Comparison of ENCODE assay signal across 1 cellular context in the genomic region with DNA sequence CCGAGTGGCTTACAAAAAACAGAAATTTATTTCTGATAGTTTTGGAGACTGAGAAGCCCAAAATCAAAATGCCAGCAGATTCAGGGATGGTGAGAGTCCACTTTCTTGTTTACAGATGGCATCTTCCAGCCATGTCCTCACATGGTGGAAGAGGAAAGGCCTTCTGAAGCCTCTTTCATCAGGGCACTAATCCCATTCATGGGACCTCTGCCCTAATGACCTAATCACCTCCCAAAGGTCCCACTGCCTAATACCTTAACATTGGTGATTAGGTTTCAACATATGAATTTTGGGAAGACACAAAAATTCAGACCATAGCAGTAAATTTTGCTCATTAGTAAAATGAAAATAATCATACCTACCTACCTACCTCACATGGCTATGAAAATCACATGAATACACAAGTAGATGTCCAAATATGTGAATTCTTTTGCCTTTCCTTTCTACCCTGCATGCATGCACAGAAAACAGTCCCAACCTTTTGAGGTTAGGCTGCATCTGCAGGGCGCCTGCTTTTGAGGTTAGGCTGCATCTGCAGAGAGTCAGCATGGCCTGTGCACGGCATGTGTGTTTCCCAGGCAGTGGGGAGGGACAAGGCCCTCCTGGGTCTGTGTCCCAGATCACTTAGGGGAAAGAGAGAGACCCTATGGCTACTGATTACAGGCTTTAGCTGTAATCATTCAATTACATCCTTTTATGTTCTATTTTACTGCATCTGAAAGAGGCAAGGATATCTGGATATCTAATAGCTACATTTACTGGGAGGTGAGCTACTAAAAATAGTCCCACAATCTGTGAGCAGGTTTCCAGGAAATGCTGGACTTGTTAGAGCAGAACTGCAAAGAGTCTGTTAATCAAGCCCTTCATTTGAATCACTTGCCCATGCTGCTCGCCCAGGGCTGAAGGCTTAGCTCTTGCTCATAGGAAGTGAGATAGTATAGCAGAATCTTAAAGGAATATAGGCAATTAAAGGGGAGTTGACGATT.
TF ChIP-seq lines count a peak whose summit lies in the region.

No MANE protein-coding gene starts in this region.

TF ChIP-seq in GM12878, 131 proteins besides CTCF, POLR2A, EP300 and RAD21 (continued from another document):
- TF ChIP-seq, protein P1, sequence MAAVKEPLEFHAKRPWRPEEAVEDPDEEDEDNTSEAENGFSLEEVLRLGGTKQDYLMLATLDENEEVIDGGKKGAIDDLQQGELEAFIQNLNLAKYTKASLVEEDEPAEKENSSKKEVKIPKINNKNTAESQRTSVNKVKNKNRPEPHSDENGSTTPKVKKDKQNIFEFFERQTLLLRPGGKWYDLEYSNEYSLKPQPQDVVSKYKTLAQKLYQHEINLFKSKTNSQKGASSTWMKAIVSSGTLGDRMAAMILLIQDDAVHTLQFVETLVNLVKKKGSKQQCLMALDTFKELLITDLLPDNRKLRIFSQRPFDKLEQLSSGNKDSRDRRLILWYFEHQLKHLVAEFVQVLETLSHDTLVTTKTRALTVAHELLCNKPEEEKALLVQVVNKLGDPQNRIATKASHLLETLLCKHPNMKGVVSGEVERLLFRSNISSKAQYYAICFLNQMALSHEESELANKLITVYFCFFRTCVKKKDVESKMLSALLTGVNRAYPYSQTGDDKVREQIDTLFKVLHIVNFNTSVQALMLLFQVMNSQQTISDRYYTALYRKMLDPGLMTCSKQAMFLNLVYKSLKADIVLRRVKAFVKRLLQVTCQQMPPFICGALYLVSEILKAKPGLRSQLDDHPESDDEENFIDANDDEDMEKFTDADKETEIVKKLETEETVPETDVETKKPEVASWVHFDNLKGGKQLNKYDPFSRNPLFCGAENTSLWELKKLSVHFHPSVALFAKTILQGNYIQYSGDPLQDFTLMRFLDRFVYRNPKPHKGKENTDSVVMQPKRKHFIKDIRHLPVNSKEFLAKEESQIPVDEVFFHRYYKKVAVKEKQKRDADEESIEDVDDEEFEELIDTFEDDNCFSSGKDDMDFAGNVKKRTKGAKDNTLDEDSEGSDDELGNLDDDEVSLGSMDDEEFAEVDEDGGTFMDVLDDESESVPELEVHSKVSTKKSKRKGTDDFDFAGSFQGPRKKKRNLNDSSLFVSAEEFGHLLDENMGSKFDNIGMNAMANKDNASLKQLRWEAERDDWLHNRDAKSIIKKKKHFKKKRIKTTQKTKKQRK (IDR thresholded peaks at IDR 0.05; ENCODE audit: low read depth, low read length): no peak
- TF ChIP-seq ETV6 (conservative IDR thresholded peaks at IDR 0.05 in 1 of 2, IDR thresholded peaks at IDR 0.05 in 1 of 2; ENCODE audit: borderline replicate concordance in 1 of 2, low read depth in 1 of 2): no peak
